12 cellular contexts compared by ENCODE assay signal in the genomic region with DNA sequence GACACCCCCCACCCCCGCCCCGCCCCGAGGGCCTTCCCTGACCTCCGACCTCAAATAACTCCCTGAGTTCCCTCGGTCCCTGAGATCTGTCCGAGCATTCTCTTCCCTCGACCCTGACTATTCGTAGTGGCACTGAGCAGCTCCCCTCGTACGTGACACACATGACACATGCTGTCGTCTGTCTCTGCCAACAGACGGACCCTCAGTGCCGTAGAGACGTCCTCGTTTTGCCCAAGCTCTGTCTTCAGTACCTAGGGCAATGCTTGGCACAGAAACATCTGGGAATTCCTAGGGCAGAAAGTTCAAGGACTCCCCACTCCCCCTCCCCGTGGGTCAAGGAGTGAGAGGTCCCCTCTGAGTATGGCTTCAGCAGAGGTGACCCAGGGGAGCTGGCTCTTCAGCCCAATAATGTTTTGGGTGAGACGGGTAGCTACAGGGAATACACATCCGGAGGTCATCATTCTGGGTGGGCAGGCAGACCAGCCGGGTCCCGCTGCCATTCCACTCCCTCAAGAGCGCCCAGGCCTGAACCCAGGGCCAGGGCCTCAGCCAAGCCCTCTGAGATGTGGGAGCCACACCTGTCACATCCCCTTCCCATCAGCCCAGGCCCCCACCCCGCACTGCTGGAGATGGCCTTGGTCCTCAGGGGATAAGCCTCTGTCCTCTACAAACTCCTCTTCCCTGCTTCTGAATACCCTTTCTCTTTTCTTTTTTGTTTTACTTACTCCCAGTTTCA. TPM values are rescaled to one million over a fixed set of nuclear protein-coding genes. Genes with fewer than 3 reads are reported as not detected.
A peak's percentile ranks its signal among the peaks of the same experiment; 100 is the strongest.
DNase-seq lines count a peak whose midpoint lies in the region; ATAC-seq, FAIRE-seq and TF ChIP-seq lines count a peak whose summit lies in the region.
"Had no signal": no experiment of that assay in that cellular context is flagged by ENCODE, and none has a peak within 500 bp of the region (broad histone marks: within the 10 kb centered on the region; RNA-seq: fewer than 3 reads in every experiment).

No MANE protein-coding gene starts in this region.

- H4K91ac ChIP-seq in H1 (replicated peaks; ENCODE audit: insufficient read length, low read length): no peak overlapping the region

- peaks cover 46% of the 10 kb centered on the region for H3K27me3 Mint-ChIP-seq in activated T-cell treated with anti-CD3 and anti-CD28 coated beads, Interleukin-2, amount 50 U/mL, for 4 hours (ENCODE audit: low read depth)

- no peak for TF ChIP-seq CTCF in H1 (IDR thresholded peaks at IDR 0.05; ENCODE audit: control extremely low read depth in 1 of 3, insufficient read depth in 1 of 3, low read depth in 1 of 3, low read length in 3 of 3)
- no peak for TF ChIP-seq CTCF in psoas muscle (IDR thresholded peaks at IDR 0.05)
- TF ChIP-seq CTCF in ovary (IDR thresholded peaks at IDR 0.05): no peak

- H2AK5ac ChIP-seq in H1 (ENCODE audit: low read depth, low read length): no peak overlapping the region

- peaks cover 13% of the 10 kb centered on the region for H3K23me2 ChIP-seq in H1 (ENCODE audit: low read depth, low read length)

- H3K36me3 ChIP-seq in H1 (ENCODE audit: control insufficient read depth in 2 of 4, insufficient read depth in 4 of 4, low read length in 3 of 4): no peaks in the 10 kb centered on the region
- H3K36me3 ChIP-seq in psoas muscle (ENCODE audit: insufficient read depth in 1 of 2, low read depth in 1 of 2): no peaks in the 10 kb centered on the region
- no peaks in the 10 kb centered on the region for H3K36me3 ChIP-seq in ovary
- H3K36me3 ChIP-seq: WERI-Rb-1 had no signal

- no peak overlapping the region for H2BK15ac ChIP-seq in H1 (ENCODE audit: low read length)

- H3K79me2 ChIP-seq in H1 (ENCODE audit: control insufficient read depth in 1 of 2, insufficient read depth in 2 of 2, low read length in 2 of 2): no peaks in the 10 kb centered on the region

- no peak overlapping the region for H2BK20ac ChIP-seq in H1 (ENCODE audit: low read length)

- H3K4ac ChIP-seq in H1 (replicated peaks; ENCODE audit: insufficient read length, low read depth, low read length): no peak overlapping the region

- TF ChIP-seq EP300 in H1 (IDR thresholded peaks at IDR 0.05; ENCODE audit: borderline replicate concordance in 1 of 2, low read depth in 2 of 2, low read length in 2 of 2) (no peak), ovary (IDR thresholded peaks at IDR 0.05) (no peak)

- peak overlapping the region; percentile 72 to 99 for H3K4me2 ChIP-seq in H1 (ENCODE audit: insufficient read depth in 1 of 2, low read depth in 2 of 2, low read length in 2 of 2)

- H3K18ac ChIP-seq in H1 (ENCODE audit: extremely low read depth, low read length): peak overlapping the region; percentile 78; the same call in 1 of the 2 replicates

- peaks cover 16 to 43% (median 37%) of the 10 kb centered on the region in 4 experiments; a peak in 6 of 7 replicates for H3K27me3 ChIP-seq in H1 (replicated peaks in 1 of 4; ENCODE audit: control insufficient read depth in 3 of 4, extremely low read depth in 1 of 4, insufficient read depth in 3 of 4, low read length in 3 of 4)
- peaks cover 0 to 66% (median 18%) of the 10 kb centered on the region in 3 donors for H3K27me3 ChIP-seq in psoas muscle (ENCODE audit: insufficient read depth in 3 of 3, low read length in 2 of 3)
- no peaks in the 10 kb centered on the region for H3K27me3 ChIP-seq in ovary

- H3K4me3 ChIP-seq in H1 (ENCODE audit: extremely low read depth in 1 of 4, insufficient read depth in 2 of 4, low read depth in 3 of 4, low read length in 4 of 4): peak overlapping the region; percentile 61 to 75 (median 64); a peak in 7 of 8 replicates
- peak overlapping the region; percentile 47 for H3K4me3 ChIP-seq in psoas muscle
- H3K4me3 ChIP-seq in ovary: no peak overlapping the region

- DNase-seq in activated T-cell treated with anti-CD3 and anti-CD28 coated beads, Interleukin-2, amount 50 U/mL, for 4 hours: no peak
- no peak for DNase-seq in activated T-cell treated with anti-CD3 and anti-CD28 coated beads for 4 hours
- no peak for DNase-seq in H1 (ENCODE audit: low read depth in 1 of 2, low spot score in 2 of 2)
- DNase-seq in psoas muscle: no peak
- DNase-seq in ovary: no peak
- no peak for DNase-seq in GDM1 (lab: John Stamatoyannopoulos, UW)
- DNase-seq: kidney, NCI-H1436 treated with DMSO at 0.1 percent for 48 hours, OCI-M1, WERI-Rb-1 had no signal

- H3K56ac ChIP-seq in H1 (replicated peaks; ENCODE audit: insufficient read length, low read depth, low read length): no peak overlapping the region

- H3K4me3 Mint-ChIP-seq in activated T-cell treated with anti-CD3 and anti-CD28 coated beads, Interleukin-2, amount 50 U/mL, for 4 hours: peak overlapping the region; percentile 61

- intact Hi-C loops in psoas muscle (cut with DNase I): no loop called here
- intact Hi-C loops in ovary (cut with DNase I): no loop called here

- H2BK12ac ChIP-seq in H1 (ENCODE audit: low read depth, low read length): peak overlapping the region; percentile 44; the same call in 1 of the 2 replicates

- no peak overlapping the region for H3K9ac ChIP-seq in H1 (replicated peaks in 1 of 4; ENCODE audit: extremely low read depth in 1 of 4, low read depth in 3 of 4, low read length in 3 of 4)

- FAIRE-seq in H1 (lab: Jason Lieb, UNC): no peak
- FAIRE-seq: endothelial cell of umbilical vein, kidney had no signal

- no peak overlapping the region for H2BK120ac ChIP-seq in H1 (replicated peaks; ENCODE audit: low read depth, low read length)

- no peak overlapping the region for H2AFZ ChIP-seq in H1 (ENCODE audit: low read length)

- H3K9me3 Mint-ChIP-seq in activated T-cell treated with anti-CD3 and anti-CD28 coated beads, Interleukin-2, amount 50 U/mL, for 4 hours: no peaks in the 10 kb centered on the region

- POLR2A ChIA-PET in H1 (lab: Charles Lee; ENCODE audit: partially characterized antibody): interaction anchor here (0.8 to 1.3 kb wide), 4 partner anchors 12 to 21 kb away, joined by 3 to 5 read pairs (median 4); a partner anchor contains a TSS

- H3K14ac ChIP-seq in H1 (ENCODE audit: insufficient read length): no peak overlapping the region

- peak in 1 of 2 donors; percentile 12 for ATAC-seq in activated T-cell treated with anti-CD3 and anti-CD28 coated beads, Interleukin-2, amount 50 U/mL, for 4 hours
- no peak for ATAC-seq in psoas muscle

- CTCF ChIA-PET in H1 (lab: Charles Lee; ENCODE audit: partially characterized antibody): interaction anchor here (0.6 to 3.4 kb wide), 12 partner anchors 12 to 658 kb away, joined by 3 to 12 read pairs (median 4); a partner anchor contains a TSS

- WGBS in H1 (ENCODE audit: extremely low coverage in 1 of 2, insufficient coverage in 1 of 2, insufficient read length in 1 of 2, insufficient replicate concordance in 2 of 2, low coverage in 1 of 2, low lambda C conversion rate in 2 of 2, missing lambda C conversion rate in 1 of 2), 2 experiments: 50% methylated on average over 18 of the region's 22 CpGs; no CpG with 5 or more reads in 1 of the 2 experiments
- 22 to 29% (median 24%) methylated on average over 20 to 22 of the region's 22 CpGs for WGBS in psoas muscle, 3 donors
- WGBS in ovary, 3 donors: 26 to 28% (median 28%) methylated on average over 21 to 22 of the region's 22 CpGs

- H3K4me1 ChIP-seq in H1 (replicated peaks in 1 of 4; ENCODE audit: control insufficient read depth in 3 of 4, insufficient read depth in 4 of 4, low read length in 3 of 4) (peaks cover 0 to 10% (median 3%) of the 10 kb centered on the region in 4 experiments; a peak in 4 of 7 replicates), psoas muscle (no peaks in the 10 kb centered on the region), ovary (ENCODE audit: insufficient read depth) (peaks cover 3% of the 10 kb centered on the region)

- TF ChIP-seq POLR2A in H1 (IDR thresholded peaks at IDR 0.05; ENCODE audit: control extremely low read depth in 1 of 2, low read depth in 2 of 2, low read length in 2 of 2): no peak
- no peak for TF ChIP-seq POLR2A in ovary (IDR thresholded peaks at IDR 0.05)

- no peak overlapping the region for H4K8ac ChIP-seq in H1 (ENCODE audit: extremely low read depth, insufficient read depth, low read length)

- H3K9me3 ChIP-seq in H1 (ENCODE audit: insufficient read depth in 2 of 2, low read depth in 1 of 2, low read length in 1 of 2) (no peaks in the 10 kb centered on the region), psoas muscle (no peaks in the 10 kb centered on the region), ovary (no peaks in the 10 kb centered on the region)

- H3K23ac ChIP-seq in H1 (ENCODE audit: insufficient read length): no peak overlapping the region

- no peaks in the 10 kb centered on the region for H3K36me3 Mint-ChIP-seq in activated T-cell treated with anti-CD3 and anti-CD28 coated beads, Interleukin-2, amount 50 U/mL, for 4 hours (ENCODE audit: insufficient read depth)

- no peak overlapping the region for H2BK5ac ChIP-seq in H1 (ENCODE audit: low read depth, low read length)

- peaks cover 0 to 2% of the 10 kb centered on the region in 2 experiments for H4K20me1 ChIP-seq in H1 (replicated peaks in 1 of 2; ENCODE audit: control insufficient read depth in 1 of 2, insufficient read depth in 2 of 2, low read length in 2 of 2)

- H4K5ac ChIP-seq in H1 (ENCODE audit: insufficient read length, low read depth, low read length): no peak overlapping the region

- H3K79me1 ChIP-seq in H1 (ENCODE audit: low read depth, low read length): no peaks in the 10 kb centered on the region

- peaks cover 6% of the 10 kb centered on the region for H3K4me1 Mint-ChIP-seq in activated T-cell treated with anti-CD3 and anti-CD28 coated beads, Interleukin-2, amount 50 U/mL, for 4 hours (ENCODE audit: low read depth)

- H3K27ac ChIP-seq in H1 (ENCODE audit: low read depth, low read length) (no peak overlapping the region), psoas muscle (no peak overlapping the region), ovary (no peak overlapping the region)
- H3K27ac ChIP-seq: WERI-Rb-1 had no signal

- no peak for TF ChIP-seq RAD21 in H1 (IDR thresholded peaks at IDR 0.05 in 1 of 2, conservative IDR thresholded peaks at IDR 0.05 in 1 of 2; ENCODE audit: low read depth in 2 of 2, low read length in 2 of 2)

RNA-seq across cellular contexts. Expression of a gene that starts 0.7 kb away (rescaled TPM):
- not detected for total RNA-seq in activated T-cell treated with anti-CD3 and anti-CD28 coated beads, Interleukin-2, amount 50 U/mL, for 4 hours
- total RNA-seq in H1 (2021; fragmentation: NEBNext Ultra II Directional; extraction: Animal tissue kit (Norgen Biotek cat#: 25700)): 0.56 and 0.80 TPM in 2 replicates
- 2.5 and 2.6 TPM in 2 replicates for polyA plus RNA-seq in H1 (2011; rRNA removed)
- polyA plus RNA-seq in H1 (2011; cell fraction: cytosol; rRNA removed): 2.2 TPM
- 2.2 TPM for polyA plus RNA-seq in H1 (2011; cell fraction: nucleus; rRNA removed)
- polyA plus RNA-seq in H1 (2012, experiment 1 of 2): 0.79 to 2.0 TPM (median 1.4 TPM) in 4 replicates
- 0.67 TPM for polyA plus RNA-seq in H1 (2012, experiment 2 of 2)
- 0.67 TPM for polyA plus RNA-seq in H1 (2013, experiment 1 of 2)
- 0.52 TPM for polyA plus RNA-seq in H1 (2013, experiment 2 of 2)
- polyA minus RNA-seq in H1 (2011; rRNA and poly(A)+ RNA removed): 1.6 and 2.1 TPM in 2 replicates
- polyA minus RNA-seq in H1 (2011; cell fraction: cytosol; rRNA and poly(A)+ RNA removed): 1.8 TPM
- 0.80 TPM for polyA minus RNA-seq in H1 (2011; cell fraction: nucleus; rRNA and poly(A)+ RNA removed)
- total RNA-seq in psoas muscle: not detected
- polyA plus RNA-seq in psoas muscle: under 1 TPM in 1 of 3 donors, not detected in 2; 0.01 TPM
- under 1 TPM in 1 of 7 donors, not detected in 6; 0.42 TPM for total RNA-seq in ovary
- under 1 TPM in 1 of 2 donors, not detected in 1; 0.12 TPM for polyA plus RNA-seq in ovary
- total RNA-seq: endothelial cell of umbilical vein, kidney, pulmonary artery endothelial cell had no signal
- polyA plus RNA-seq: endothelial cell of umbilical vein had no signal

RNA-seq across cellular contexts. Expression of a gene that starts 21.3 kb away (rescaled TPM):
- total RNA-seq in activated T-cell treated with anti-CD3 and anti-CD28 coated beads, Interleukin-2, amount 50 U/mL, for 4 hours: 10 to 100 TPM in 1 of 3 donors, 1 to 10 TPM in 2; 6.1 to 12.0 (median 7.0) TPM
- 24.2 and 25.6 TPM in 2 replicates for total RNA-seq in H1 (2021; fragmentation: NEBNext Ultra II Directional; extraction: Animal tissue kit (Norgen Biotek cat#: 25700))
- 31.4 and 44.0 TPM in 2 replicates for polyA plus RNA-seq in H1 (2011; rRNA removed)
- polyA plus RNA-seq in H1 (2011; cell fraction: cytosol; rRNA removed): 52.5 TPM
- polyA plus RNA-seq in H1 (2011; cell fraction: nucleus; rRNA removed): 67.0 TPM
- polyA plus RNA-seq in H1 (2012, experiment 1 of 2): 20.6 to 42.6 TPM (median 37.8 TPM) in 4 replicates
- polyA plus RNA-seq in H1 (2012, experiment 2 of 2): 33.2 TPM
- polyA plus RNA-seq in H1 (2013, experiment 1 of 2): 13.2 TPM
- polyA plus RNA-seq in H1 (2013, experiment 2 of 2): 13.1 TPM
- 10.8 and 11.3 TPM in 2 replicates for polyA minus RNA-seq in H1 (2011; rRNA and poly(A)+ RNA removed)
- 20.4 TPM for polyA minus RNA-seq in H1 (2011; cell fraction: cytosol; rRNA and poly(A)+ RNA removed)
- polyA minus RNA-seq in H1 (2011; cell fraction: nucleus; rRNA and poly(A)+ RNA removed): 25.0 TPM
- total RNA-seq in psoas muscle: 1 to 10 TPM; 3.0 to 7.9 (median 4.2) TPM
- 1 to 10 TPM; 3.4 to 4.7 (median 3.7) TPM for polyA plus RNA-seq in psoas muscle
- 10 to 100 TPM; 11.1 to 50.8 (median 43.4) TPM for total RNA-seq in ovary
- polyA plus RNA-seq in ovary: 10 to 100 TPM; 13.6 to 26.5 TPM

RNA-seq across cellular contexts. Expression of a gene that starts 29.0 kb away (rescaled TPM):
- not detected for total RNA-seq in activated T-cell treated with anti-CD3 and anti-CD28 coated beads, Interleukin-2, amount 50 U/mL, for 4 hours
- 1.6 and 1.7 TPM in 2 replicates for total RNA-seq in H1 (2021; fragmentation: NEBNext Ultra II Directional; extraction: Animal tissue kit (Norgen Biotek cat#: 25700))
- polyA plus RNA-seq in H1 (2011; rRNA removed) (4.3 and 5.0 TPM in 2 replicates), psoas muscle (not detected), ovary (under 1 TPM; 0.08 to 0.29 TPM)
- polyA plus RNA-seq in H1 (2011; cell fraction: cytosol; rRNA removed): 3.5 TPM
- 3.5 TPM for polyA plus RNA-seq in H1 (2011; cell fraction: nucleus; rRNA removed)
- 1.3 to 2.8 TPM (median 2.0 TPM) in 4 replicates for polyA plus RNA-seq in H1 (2012, experiment 1 of 2)
- 1.9 TPM for polyA plus RNA-seq in H1 (2012, experiment 2 of 2)
- polyA plus RNA-seq in H1 (2013, experiment 1 of 2): 0.61 TPM
- polyA plus RNA-seq in H1 (2013, experiment 2 of 2): 0.70 TPM
- 5.1 and 8.8 TPM in 2 replicates for polyA minus RNA-seq in H1 (2011; rRNA and poly(A)+ RNA removed)
- 3.7 TPM for polyA minus RNA-seq in H1 (2011; cell fraction: cytosol; rRNA and poly(A)+ RNA removed)
- polyA minus RNA-seq in H1 (2011; cell fraction: nucleus; rRNA and poly(A)+ RNA removed): 4.2 TPM
- total RNA-seq in psoas muscle (not detected), ovary (1 to 10 TPM in 4 of 7 donors, under 1 TPM in 3; 0.57 to 1.4 (median 1.1) TPM)
- total RNA-seq: endothelial cell of umbilical vein, pulmonary artery endothelial cell had no signal
- polyA plus RNA-seq: endothelial cell of umbilical vein had no signal

RNA-seq across cellular contexts. Expression of a gene that starts 30.0 kb away (rescaled TPM):
- total RNA-seq in activated T-cell treated with anti-CD3 and anti-CD28 coated beads, Interleukin-2, amount 50 U/mL, for 4 hours: not detected
- total RNA-seq in H1 (2021; fragmentation: NEBNext Ultra II Directional; extraction: Animal tissue kit (Norgen Biotek cat#: 25700)): not detected in 2 replicates
- 0.23 and 0.27 TPM in 2 replicates for polyA plus RNA-seq in H1 (2011; rRNA removed)
- 0.23 TPM for polyA plus RNA-seq in H1 (2011; cell fraction: cytosol; rRNA removed)
- 0.37 TPM for polyA plus RNA-seq in H1 (2011; cell fraction: nucleus; rRNA removed)
- 0.11 to 0.18 TPM (median 0.16 TPM) in 3 of 4 replicates, not detected in the other for polyA plus RNA-seq in H1 (2012, experiment 1 of 2)
- not detected for polyA plus RNA-seq in H1 (2012, experiment 2 of 2)
- polyA plus RNA-seq in H1 (2013, experiment 1 of 2): not detected
- 0.06 TPM for polyA plus RNA-seq in H1 (2013, experiment 2 of 2)
- not detected in 2 replicates for polyA minus RNA-seq in H1 (2011; rRNA and poly(A)+ RNA removed)
- polyA minus RNA-seq in H1 (2011; cell fraction: cytosol; rRNA and poly(A)+ RNA removed): not detected
- polyA minus RNA-seq in H1 (2011; cell fraction: nucleus; rRNA and poly(A)+ RNA removed): not detected
- total RNA-seq in psoas muscle: not detected
- polyA plus RNA-seq in psoas muscle: not detected
- not detected for total RNA-seq in ovary
- polyA plus RNA-seq in ovary: not detected
- total RNA-seq: endothelial cell of umbilical vein, kidney, pulmonary artery endothelial cell had no signal
- polyA plus RNA-seq: endothelial cell of umbilical vein had no signal

RNA-seq across cellular contexts. Expression of a gene that starts 34.4 kb away (rescaled TPM):
- under 1 TPM in 1 of 3 donors, not detected in 2; 0.08 TPM for total RNA-seq in activated T-cell treated with anti-CD3 and anti-CD28 coated beads, Interleukin-2, amount 50 U/mL, for 4 hours
- 0.07 TPM in 1 of 2 replicates, not detected in the other for total RNA-seq in H1 (2021; fragmentation: NEBNext Ultra II Directional; extraction: Animal tissue kit (Norgen Biotek cat#: 25700))
- polyA plus RNA-seq in H1 (2011; rRNA removed) (0.06 and 0.11 TPM in 2 replicates), psoas muscle (under 1 TPM; 0.06 to 0.40 (median 0.10) TPM), ovary (under 1 TPM; 0.36 to 0.58 TPM)
- 0.05 TPM for polyA plus RNA-seq in H1 (2011; cell fraction: cytosol; rRNA removed)
- 0.20 TPM for polyA plus RNA-seq in H1 (2011; cell fraction: nucleus; rRNA removed)
- 0.06 to 0.29 TPM (median 0.19 TPM) in 4 replicates for polyA plus RNA-seq in H1 (2012, experiment 1 of 2)
- 0.05 TPM for polyA plus RNA-seq in H1 (2012, experiment 2 of 2)
- polyA plus RNA-seq in H1 (2013, experiment 1 of 2): 0.02 TPM
- 0.04 TPM for polyA plus RNA-seq in H1 (2013, experiment 2 of 2)
- polyA minus RNA-seq in H1 (2011; rRNA and poly(A)+ RNA removed): 0.12 TPM in 1 of 2 replicates, not detected in the other
- polyA minus RNA-seq in H1 (2011; cell fraction: cytosol; rRNA and poly(A)+ RNA removed): not detected
- 0.20 TPM for polyA minus RNA-seq in H1 (2011; cell fraction: nucleus; rRNA and poly(A)+ RNA removed)
- total RNA-seq in psoas muscle (under 1 TPM; 0.20 to 0.74 (median 0.37) TPM), ovary (under 1 TPM; 0.11 to 0.82 (median 0.32) TPM)
